13 cellular contexts compared by ENCODE assay signal in the genomic region with DNA sequence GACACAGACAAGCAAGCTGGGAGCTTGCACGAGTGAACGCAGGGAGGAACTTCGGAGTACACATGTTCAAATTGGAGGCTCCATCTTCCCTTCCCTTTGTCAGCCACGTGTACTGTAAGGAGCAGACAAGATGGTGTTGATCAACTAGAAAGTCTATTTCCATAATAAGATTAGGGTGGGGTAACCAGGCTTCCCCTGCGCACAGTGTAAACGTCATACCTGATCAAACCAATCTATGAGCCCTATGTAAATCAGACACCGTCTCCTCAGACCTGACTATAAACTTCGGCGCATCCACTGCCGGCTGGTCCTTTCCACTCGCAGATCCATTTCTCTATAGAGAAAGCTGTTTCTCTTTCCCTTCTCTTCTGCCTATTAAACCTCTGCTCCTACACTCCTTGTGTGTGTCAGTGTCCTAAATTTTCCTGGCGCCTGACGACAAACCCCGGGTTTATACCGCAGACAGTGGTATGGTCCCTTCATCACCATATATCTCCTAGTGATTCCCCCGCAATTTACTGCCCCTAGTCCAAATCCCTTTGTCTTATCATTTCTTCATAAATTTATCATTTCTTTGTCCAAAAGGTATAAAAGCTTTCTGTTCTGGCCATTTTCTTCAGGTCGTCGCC. TPM values are rescaled to one million over a fixed set of nuclear protein-coding genes. Genes with fewer than 3 reads are reported as not detected.
DNase-seq lines count a peak whose midpoint lies in the region; ATAC-seq, FAIRE-seq and TF ChIP-seq lines count a peak whose summit lies in the region.
"Had no signal": no experiment of that assay in that cellular context is flagged by ENCODE, and none has a peak within 500 bp of the region (broad histone marks: within the 10 kb centered on the region; RNA-seq: fewer than 3 reads in every experiment).

No MANE protein-coding gene starts in this region.

- no peaks in the 10 kb centered on the region for H3K36me3 Mint-ChIP-seq in stimulated activated memory B cell treated with anti-CD40 and anti-IgM and Interleukin-4, amounts not matched to agents 10 μg/mL and 1 μg/mL and 100 μg/mL, for 72 hours
- H3K36me3 Mint-ChIP-seq in glutamatergic neuron (ENCODE audit: unreplicated experiment), result no peaks in the 10 kb centered on the region

- peak; percentile 55 for FAIRE-seq in K562 (lab: Jason Lieb, UNC)
- FAIRE-seq: A204.1 had no signal

- peak; percentile 69 for ATAC-seq in K562
- no peak for ATAC-seq in stimulated activated memory B cell treated with anti-CD40 and anti-IgM and Interleukin-4, amounts not matched to agents 10 μg/mL and 1 μg/mL and 100 μg/mL, for 72 hours
- ATAC-seq: stimulated activated naive CD8-positive, alpha-beta T cell treated with anti-CD3 and anti-CD28 coated beads, Interleukin-15, Interleukin-2, amounts not matched to agents 100 U/mL and 50 U/mL, for 24 hours had no signal

- 0 out of 5 replicates have a peak, but pooled peaks cover 0 to 2% of the 10 kb centered on the region in 2 experiments for H3K27me3 ChIP-seq in K562 (ENCODE audit: control insufficient read depth in 2 of 2, insufficient read depth in 2 of 2, low read length in 2 of 2)

- peak overlapping the region; percentile 23; the same call in 1 of the 2 replicates for H3K4me3 ChIP-seq in K562

- H3K79me2 ChIP-seq in K562 (ENCODE audit: control insufficient read depth, insufficient read depth, low read length), result no peaks in the 10 kb centered on the region

- H2AFZ ChIP-seq in K562 (ENCODE audit: low read depth, low read length), result peak overlapping the region; percentile 68

- TF ChIP-seq RAD21 in K562 (CRISPR knock-in tag; conservative IDR thresholded peaks at IDR 0.05 in 1 of 2, IDR thresholded peaks at IDR 0.05 in 1 of 2), result no peak

- H3K9me3 ChIP-seq in K562 (replicated peaks; ENCODE audit: control insufficient read depth, insufficient read depth, low read depth, low read length), result no peaks in the 10 kb centered on the region

- no peak for TF ChIP-seq EP300 in K562 (IDR thresholded peaks at IDR 0.05; ENCODE audit: low read length)

- H3K4me1 Mint-ChIP-seq in stimulated activated memory B cell treated with anti-CD40 and anti-IgM and Interleukin-4, amounts not matched to agents 10 μg/mL and 1 μg/mL and 100 μg/mL, for 72 hours, result peaks cover 20% of the 10 kb centered on the region
- H3K4me1 Mint-ChIP-seq in glutamatergic neuron (ENCODE audit: low read depth, unreplicated experiment), result no peaks in the 10 kb centered on the region

- H3K9me1 ChIP-seq in K562 (ENCODE audit: control insufficient read depth, insufficient read depth, low read length), result no peaks in the 10 kb centered on the region

- peak; percentile 59 for DNase-seq in DMS153 (lab: John Stamatoyannopoulos, UW)
- DNase-seq in DMS153 treated with DMSO at 0.1 percent for 48 hours (lab: John Stamatoyannopoulos, UW; ENCODE audit: unreplicated experiment), result no peak
- DNase-seq in NCI-H2227 treated with DMSO at 0.1 percent for 48 hours (lab: John Stamatoyannopoulos, UW), result peak; percentile 74
- DNase-seq in K562 (ENCODE audit: extremely low read depth in 1 of 4, low spot score in 3 of 4), result peak in 1 of 4 experiments; percentile 60
- no peak for DNase-seq in glutamatergic neuron
- no peak for DNase-seq in middle frontal gyrus (ENCODE audit: extremely low spot score, low spot score)
- no peak for DNase-seq in stimulated activated naive CD4-positive, alpha-beta T cell treated with Interleukin-2 at 50 U/mL for 16 hours (lab: John Stamatoyannopoulos, UW)
- DNase-seq: hippocampal formation; NCI-H345; stimulated activated naive CD8-positive, alpha-beta T cell treated with anti-CD3 and anti-CD28 coated beads, Interleukin-15, Interleukin-2, amounts not matched to agents 100 U/mL and 50 U/mL, for 24 hours; T1000 had no signal

- H3K9me3 Mint-ChIP-seq in stimulated activated memory B cell treated with anti-CD40 and anti-IgM and Interleukin-4, amounts not matched to agents 10 μg/mL and 1 μg/mL and 100 μg/mL, for 72 hours, result no peaks in the 10 kb centered on the region
- H3K9me3 Mint-ChIP-seq in glutamatergic neuron (ENCODE audit: unreplicated experiment), result peaks cover 2% of the 10 kb centered on the region

- POLR2A ChIA-PET in K562 (lab: Yijun Ruan, JAX), result no interaction called here

- no peaks in the 10 kb centered on the region for H3K36me3 ChIP-seq in K562 (ENCODE audit: control insufficient read depth, insufficient read depth, low read length)

- H3K27ac ChIP-seq in K562 (ENCODE audit: extremely low read depth, low read depth, low read length), result no peak overlapping the region; the same call in 2 of the 3 replicates

- no peak overlapping the region for H3K4me3 Mint-ChIP-seq in stimulated activated memory B cell treated with anti-CD40 and anti-IgM and Interleukin-4, amounts not matched to agents 10 μg/mL and 1 μg/mL and 100 μg/mL, for 72 hours
- no peak overlapping the region for H3K4me3 Mint-ChIP-seq in glutamatergic neuron (ENCODE audit: unreplicated experiment)

- 42% methylated on average over 17 of the region's 18 CpGs for WGBS in K562 (ENCODE audit: insufficient coverage, low coverage, missing lambda C conversion rate)

- peaks cover 3 to 6% of the 10 kb centered on the region in 2 experiments; a peak in 3 of 5 replicates for H3K4me1 ChIP-seq in K562 (replicated peaks in 1 of 2; ENCODE audit: control insufficient read depth in 2 of 2, insufficient read depth in 2 of 2, low read length in 2 of 2)

- no peak overlapping the region for H3K9ac ChIP-seq in K562 (ENCODE audit: insufficient read depth in 1 of 2, low read depth in 2 of 2, low read length in 2 of 2)

- in situ Hi-C loops in K562 (cut with MboI), result no loop called here

- no peak; the same call in 1 of the 2 replicates for TF ChIP-seq POLR2A in K562 (conservative IDR thresholded peaks at IDR 0.05)

- TF ChIP-seq CTCF in K562 (IDR thresholded peaks at IDR 0.05 in 2 of 3, conservative IDR thresholded peaks at IDR 0.05 in 1 of 3; ENCODE audit: insufficient read depth in 2 of 3, low read depth in 1 of 3, low read length in 3 of 3), result no peak
- TF ChIP-seq CTCF in glutamatergic neuron (IDR thresholded peaks at IDR 0.05; ENCODE audit: partially characterized antibody, unreplicated experiment), result no peak

- BruUV-seq in K562 (replicated peaks; lab: Mats Ljungman, UMichigan), result no TSS peak

- intact Hi-C loops in K562 (cut with micrococcal nuclease), result loop anchor here (2.0 to 10.0 kb wide), 4 partner anchors 313 to 1103 kb away; a partner anchor contains a TSS

- CTCF ChIA-PET in K562 (lab: Yijun Ruan, JAX; ENCODE audit: low intra/inter-chr PET ratio), result interaction anchor here (1.8 kb wide), 1 partner anchor 661 kb away, joined by 9 read pairs; no protein-coding TSS in a partner anchor

- no peaks in the 10 kb centered on the region for H3K27me3 Mint-ChIP-seq in stimulated activated memory B cell treated with anti-CD40 and anti-IgM and Interleukin-4, amounts not matched to agents 10 μg/mL and 1 μg/mL and 100 μg/mL, for 72 hours
- H3K27me3 Mint-ChIP-seq in glutamatergic neuron (ENCODE audit: unreplicated experiment), result no peaks in the 10 kb centered on the region

- no peaks in the 10 kb centered on the region for H4K20me1 ChIP-seq in K562 (replicated peaks; ENCODE audit: control insufficient read depth, insufficient read depth, low read length)

- peak overlapping the region; percentile 75 for H3K27ac Mint-ChIP-seq in stimulated activated memory B cell treated with anti-CD40 and anti-IgM and Interleukin-4, amounts not matched to agents 10 μg/mL and 1 μg/mL and 100 μg/mL, for 72 hours
- no peak overlapping the region for H3K27ac Mint-ChIP-seq in glutamatergic neuron (ENCODE audit: unreplicated experiment)

- H3K4me2 ChIP-seq in K562 (ENCODE audit: insufficient read depth, low read length), result peak overlapping the region; percentile 33

TF ChIP-seq in K562, 482 proteins besides CTCF, POLR2A, EP300 and RAD21 (continues in another document):
- peak in 1 of 2 experiments; percentile 36; a peak in 1 of 4 replicates for TF ChIP-seq FOXK2 (conservative IDR thresholded peaks at IDR 0.05 in 1 of 2, IDR thresholded peaks at IDR 0.05 in 1 of 2; ENCODE audit: low read depth in 2 of 2)

RNA-seq across cellular contexts. Expression of a gene that starts 7.5 kb away (rescaled TPM):
- total RNA-seq in K562 (2011; cell fraction: chromatin; rRNA removed; ENCODE audit: low replicate concordance), result 0.60 and 1.1 TPM in 2 replicates
- total RNA-seq in K562 (2011; cell fraction: nucleolus; rRNA removed), result 0.83 and 1.2 TPM in 2 replicates
- total RNA-seq in K562 (2011; cell fraction: nucleoplasm; rRNA removed), result 1.1 and 1.3 TPM in 2 replicates
- total RNA-seq in K562 (2014; rRNA removed) (0.37 and 0.68 TPM in 2 replicates), K562 (2014; rRNA removed; fragmentation: Illumina TruSeq; extraction: Trizol) (1.0 and 1.2 TPM in 2 replicates), K562 (2015; rRNA removed; fragmentation: Illumina TruSeq; extraction: Trizol) (0.18 and 0.53 TPM in 2 replicates), K562 (2021) (0.60 and 1.4 TPM in 2 replicates), glutamatergic neuron (ENCODE audit: unreplicated experiment) (2.2 TPM)
- polyA plus RNA-seq in K562 (2011; rRNA removed) (0.96 and 1.0 TPM in 2 replicates), K562 (2014; fragmentation: Illumina TruSeq; extraction: Trizol) (0.73 and 0.77 TPM in 2 replicates), K562 (2014; fragmentation: Nextera tagmentation; extraction: Ambion mirVana) (1 to 10 TPM; 1.0 to 1.7 TPM), K562 (2014; rRNA removed) (0.69 and 0.82 TPM in 2 replicates)
- 0.39 and 0.52 TPM in 2 replicates for polyA plus RNA-seq in K562 (2011; cell fraction: cytosol; rRNA removed)
- 0.41 and 0.71 TPM in 2 replicates for polyA plus RNA-seq in K562 (2011; cell fraction: nucleus; rRNA removed)
- 0.39 and 0.83 TPM in 2 replicates for polyA plus RNA-seq in K562 (2012)
- polyA minus RNA-seq in K562 (2011; rRNA and poly(A)+ RNA removed), result 0.88 and 1.3 TPM in 2 replicates
- 0.38 TPM in 1 of 2 replicates, not detected in the other for polyA minus RNA-seq in K562 (2011; cell fraction: cytosol; rRNA and poly(A)+ RNA removed)
- 0.56 and 0.67 TPM in 2 replicates for polyA minus RNA-seq in K562 (2011; cell fraction: nucleus; rRNA and poly(A)+ RNA removed)

Comparison
In these comparisons a context has a peak if more than half of its experiments do, and no peak if none do; other contexts are left out.
1. DNase-seq: peak in DMS153 (single experiment) and NCI-H2227 treated with DMSO at 0.1 percent for 48 hours (single experiment); none in DMS153 treated with DMSO at 0.1 percent for 48 hours (single experiment), glutamatergic neuron (single experiment), middle frontal gyrus (single experiment) and stimulated activated naive CD4-positive, alpha-beta T cell treated with Interleukin-2 at 50 U/mL for 16 hours (single experiment).